Comparison of ENCODE assay signal across 8 cellular contexts in genomic region chr10:89644967-89645741, GRCh38. TPM values are rescaled to one million over a fixed set of nuclear protein-coding genes. Genes with fewer than 3 reads are reported as not detected.
A peak's percentile ranks its signal among the peaks of the same experiment; 100 is the strongest.
DNase-seq lines count a peak whose midpoint lies in the region; ATAC-seq, FAIRE-seq and TF ChIP-seq lines count a peak whose summit lies in the region.

Gene PANK1 (minus strand): TSS chr10:89645242. CDS start chr10:89644891, 351 bp downstream.

- H3K4me3 Mint-ChIP-seq in T-helper 2 cell treated with Interferon-gamma antibody and Interleukin-4, amounts not matched to agents 5 μg/mL and 100 μg/mL, for 36 hours, result peak within 1 kb of the TSS; percentile 83
- peak within 1 kb of the TSS; percentile 91 for H3K4me3 Mint-ChIP-seq in astrocyte (ENCODE audit: unreplicated experiment)

- peak; percentile 38 for ATAC-seq in HG02678 (IDR thresholded peaks at IDR 0.05; ENCODE audit: unreplicated experiment)

- H3K27me3 ChIP-seq in astrocyte (ENCODE audit: insufficient read depth, low read length), result no peaks in the 10 kb centered on the region

- FAIRE-seq in astrocyte (lab: Jason Lieb, UNC), result no peak

- H3K9me3 Mint-ChIP-seq in T-helper 2 cell treated with Interferon-gamma antibody and Interleukin-4, amounts not matched to agents 5 μg/mL and 100 μg/mL, for 36 hours, result no peaks in the 10 kb centered on the region
- peaks cover 6% of the 10 kb centered on the region for H3K9me3 Mint-ChIP-seq in astrocyte (ENCODE audit: unreplicated experiment)

- no peaks in the 10 kb centered on the region for H3K36me3 Mint-ChIP-seq in T-helper 2 cell treated with Interferon-gamma antibody and Interleukin-4, amounts not matched to agents 5 μg/mL and 100 μg/mL, for 36 hours (ENCODE audit: low read depth)
- H3K36me3 Mint-ChIP-seq in astrocyte (ENCODE audit: low read depth, unreplicated experiment), result peaks cover 2% of the 10 kb centered on the region

- H3K79me2 ChIP-seq in astrocyte (ENCODE audit: insufficient read depth, low read length), result peaks cover 33% of the 10 kb centered on the region

- peak within 1 kb of the TSS; percentile 85 for H2AFZ ChIP-seq in astrocyte (ENCODE audit: low read depth, low read length)

- TF ChIP-seq CTCF in astrocyte (IDR thresholded peaks at IDR 0.05; ENCODE audit: insufficient read depth, low read depth, low read length), result no peak

- H3K36me3 ChIP-seq in astrocyte (ENCODE audit: insufficient read depth, low read length), result no peaks in the 10 kb centered on the region

- peak within 1 kb of the TSS; percentile 77 for H3K27ac ChIP-seq in astrocyte (ENCODE audit: low read depth, low read length)

- TF ChIP-seq POLR2A in GM15510 (IDR thresholded peaks at IDR 0.05; ENCODE audit: borderline replicate concordance, extremely low read depth, insufficient read length), result peak; percentile 75

- H3K9ac ChIP-seq in astrocyte (ENCODE audit: low read length), result peak within 1 kb of the TSS; percentile 84

- H3K4me2 ChIP-seq in astrocyte (ENCODE audit: low read length), result peak within 1 kb of the TSS; percentile 96

- peaks cover 12% of the 10 kb centered on the region for H3K4me1 Mint-ChIP-seq in T-helper 2 cell treated with Interferon-gamma antibody and Interleukin-4, amounts not matched to agents 5 μg/mL and 100 μg/mL, for 36 hours (ENCODE audit: low read depth)
- peaks cover 13% of the 10 kb centered on the region for H3K4me1 Mint-ChIP-seq in astrocyte (ENCODE audit: low read depth, unreplicated experiment)

- peak within 1 kb of the TSS; percentile 79 for H3K4me3 ChIP-seq in astrocyte (ENCODE audit: insufficient read depth, low read depth, low read length)

- H3K4me1 ChIP-seq in astrocyte (ENCODE audit: insufficient read depth, low read length), result peaks cover 9% of the 10 kb centered on the region

- H3K27me3 Mint-ChIP-seq in T-helper 2 cell treated with Interferon-gamma antibody and Interleukin-4, amounts not matched to agents 5 μg/mL and 100 μg/mL, for 36 hours (ENCODE audit: low read depth), result peaks cover 16% of the 10 kb centered on the region
- H3K27me3 Mint-ChIP-seq in astrocyte (ENCODE audit: low read depth, unreplicated experiment), result peaks cover 15% of the 10 kb centered on the region

- H3K27ac Mint-ChIP-seq in T-helper 2 cell treated with Interferon-gamma antibody and Interleukin-4, amounts not matched to agents 5 μg/mL and 100 μg/mL, for 36 hours, result peak within 1 kb of the TSS; percentile 89
- peak within 1 kb of the TSS; percentile 80 for H3K27ac Mint-ChIP-seq in astrocyte (ENCODE audit: unreplicated experiment)

- DNase-seq in NCI-H128 (lab: John Stamatoyannopoulos, UW; ENCODE audit: unreplicated experiment) (peak; percentile 18), astrocyte (ENCODE audit: low read depth) (peak; percentile 74), hepatic stellate cell (ENCODE audit: low spot score) (peak; percentile 83), renal cortical epithelial cell (ENCODE audit: low read depth) (peak; percentile 56), NCI-H524 treated with DMSO at 0.1 percent for 48 hours (lab: John Stamatoyannopoulos, UW) (no peak)
- peak; percentile 78 for DNase-seq in T-helper 2 cell treated with Interferon-gamma antibody and Interleukin-4, amounts not matched to agents 5 μg/mL and 100 μg/mL, for 36 hours (ENCODE audit: low spot score)

- H4K20me1 ChIP-seq in astrocyte (ENCODE audit: insufficient read depth, low read length), result peaks cover 15% of the 10 kb centered on the region

- H3K9me3 ChIP-seq in astrocyte (ENCODE audit: insufficient read depth, low read depth, low read length), result no peaks in the 10 kb centered on the region

RNA-seq across cellular contexts. Expression of gene PANK1, which starts in this region (rescaled TPM):
- total RNA-seq in astrocyte (7.2 and 7.9 TPM in 2 replicates), renal cortical epithelial cell (14.6 and 25.3 TPM in 2 replicates)
